In genomic region chr22:37953062-37953436, GRCh38 we compare ENCODE assay signal across 8 cellular contexts. TPM values are rescaled to one million over a fixed set of nuclear protein-coding genes. Genes with fewer than 3 reads are reported as not detected.
A peak's percentile ranks its signal among the peaks of the same experiment; 100 is the strongest.
DNase-seq lines count a peak whose midpoint lies in the region; ATAC-seq, FAIRE-seq and TF ChIP-seq lines count a peak whose summit lies in the region.

No MANE protein-coding gene starts in this region.

- peak overlapping the region; percentile 98 for H2AFZ ChIP-seq in keratinocyte (ENCODE audit: control insufficient read depth, low read length)

- H3K36me3 ChIP-seq in keratinocyte (ENCODE audit: control insufficient read depth in 2 of 2, extremely low read depth in 1 of 2, insufficient read depth in 2 of 2, low read length in 2 of 2) = peaks cover 11 to 12% of the 10 kb centered on the region in 2 experiments
- H3K36me3 ChIP-seq in stomach smooth muscle (ENCODE audit: control insufficient read depth in 2 of 2, insufficient read depth in 2 of 2, low read length in 2 of 2) = peaks cover 11 to 12% of the 10 kb centered on the region in 2 donors

- peaks cover 13% of the 10 kb centered on the region for H3K27me3 Mint-ChIP-seq in activated naive CD8-positive, alpha-beta T cell treated with anti-CD3 and anti-CD28 coated beads, Interleukin-2, amount 50 U/mL, for 24 hours

- peaks cover 15% of the 10 kb centered on the region for H3K4me1 ChIP-seq in keratinocyte (ENCODE audit: control insufficient read depth, extremely low read depth, insufficient read depth, low read length)
- peaks cover 20% of the 10 kb centered on the region for H3K4me1 ChIP-seq in stomach smooth muscle (ENCODE audit: control insufficient read depth, insufficient read depth, low read length)

- peak overlapping the region; percentile 81 for H3K4me3 ChIP-seq in GM12864 (ENCODE audit: low read depth, low read length)
- peak overlapping the region; percentile 92 to 100 (median 95) for H3K4me3 ChIP-seq in keratinocyte (ENCODE audit: control insufficient read depth in 2 of 3, extremely low read depth in 1 of 3, insufficient read depth in 2 of 3, low read depth in 1 of 3, low read length in 3 of 3)
- peak overlapping the region; percentile 98 to 99 for H3K4me3 ChIP-seq in stomach smooth muscle (ENCODE audit: low read length in 2 of 2)

- peaks cover 25% of the 10 kb centered on the region for H3K4me1 Mint-ChIP-seq in activated naive CD8-positive, alpha-beta T cell treated with anti-CD3 and anti-CD28 coated beads, Interleukin-2, amount 50 U/mL, for 24 hours

- peaks cover 24% of the 10 kb centered on the region for H3K36me3 Mint-ChIP-seq in activated naive CD8-positive, alpha-beta T cell treated with anti-CD3 and anti-CD28 coated beads, Interleukin-2, amount 50 U/mL, for 24 hours (ENCODE audit: low read depth)

- peaks cover 20% of the 10 kb centered on the region for H3K79me2 ChIP-seq in keratinocyte (ENCODE audit: control insufficient read depth, insufficient read depth, low read length)

- H3K9ac ChIP-seq in keratinocyte (ENCODE audit: control insufficient read depth, extremely low read depth, insufficient read depth, low read length) (peak overlapping the region; percentile 96), stomach smooth muscle (ENCODE audit: low read length in 2 of 2) (peak overlapping the region; percentile 93 to 97)

- no peak for FAIRE-seq in keratinocyte (lab: Jason Lieb, UNC)

- ATAC-seq in HG03060 (IDR thresholded peaks at IDR 0.05; ENCODE audit: low read depth, unreplicated experiment) = peak; percentile 31
- ATAC-seq in activated naive CD8-positive, alpha-beta T cell treated with anti-CD3 and anti-CD28 coated beads, Interleukin-2, amount 50 U/mL, for 24 hours = peak; percentile 51

- peak overlapping the region; percentile 95 for H3K4me3 Mint-ChIP-seq in activated naive CD8-positive, alpha-beta T cell treated with anti-CD3 and anti-CD28 coated beads, Interleukin-2, amount 50 U/mL, for 24 hours

- H3K27me3 ChIP-seq in keratinocyte (ENCODE audit: control insufficient read depth, extremely low read depth, insufficient read depth, low read length) (no peaks in the 10 kb centered on the region), stomach smooth muscle (ENCODE audit: control insufficient read depth in 1 of 2, insufficient read depth in 2 of 2, low read length in 2 of 2) (no peaks in the 10 kb centered on the region)

- H3K27ac Mint-ChIP-seq in activated naive CD8-positive, alpha-beta T cell treated with anti-CD3 and anti-CD28 coated beads, Interleukin-2, amount 50 U/mL, for 24 hours = peak overlapping the region; percentile 90

- H3K27ac ChIP-seq in keratinocyte (ENCODE audit: control insufficient read depth, insufficient read depth, low read length) (peak overlapping the region; percentile 83), stomach smooth muscle (ENCODE audit: low read length) (no peak overlapping the region)

- no peaks in the 10 kb centered on the region for H3K9me3 Mint-ChIP-seq in activated naive CD8-positive, alpha-beta T cell treated with anti-CD3 and anti-CD28 coated beads, Interleukin-2, amount 50 U/mL, for 24 hours

- H3K9me1 ChIP-seq in keratinocyte (ENCODE audit: control insufficient read depth, extremely low read depth, insufficient read depth, low read length) = peaks cover 4% of the 10 kb centered on the region

- DNase-seq in GM12864 (ENCODE audit: low read depth) (no peak), keratinocyte (ENCODE audit: low read depth, low spot score) (no peak), C1 segment of cervical spinal cord (lab: John Stamatoyannopoulos, UW) (no peak), NCI-H82 treated with DMSO at 0.1 percent for 48 hours (lab: John Stamatoyannopoulos, UW; ENCODE audit: unreplicated experiment) (no peak), GOT3 (lab: John Stamatoyannopoulos, UW) (no peak)
- peak; percentile 4 for DNase-seq in activated naive CD8-positive, alpha-beta T cell treated with anti-CD3 and anti-CD28 coated beads, Interleukin-2, amount 50 U/mL, for 24 hours

- TF ChIP-seq CTCF in GM12864 (IDR thresholded peaks at IDR 0.05; ENCODE audit: low read depth, low read length, missing control alignments) = no peak
- TF ChIP-seq CTCF in keratinocyte (optimal IDR thresholded peaks at IDR 0.05 in 1 of 3, IDR thresholded peaks at IDR 0.05 in 1 of 3, conservative IDR thresholded peaks at IDR 0.05 in 1 of 3; ENCODE audit: extremely low read depth in 1 of 3, insufficient read depth in 2 of 3, low read length in 3 of 3) = no peak

- no peaks in the 10 kb centered on the region for H4K20me1 ChIP-seq in keratinocyte (ENCODE audit: control insufficient read depth, extremely low read depth, insufficient read depth, low read length)

- H3K9me3 ChIP-seq in keratinocyte (ENCODE audit: control insufficient read depth, low read depth, low read length) (no peaks in the 10 kb centered on the region), stomach smooth muscle (ENCODE audit: control insufficient read depth in 2 of 2, low read length in 2 of 2) (no peaks in the 10 kb centered on the region)

- H3K4me2 ChIP-seq in keratinocyte (ENCODE audit: control insufficient read depth, extremely low read depth, insufficient read depth, low read depth, low read length) = peak overlapping the region; percentile 98

- dilution Hi-C loops in keratinocyte (cut with MboI; ENCODE audit: extremely low pct_ligation_motif_present, low sequenced_read_pairs) = no loop called here

RNA-seq across cellular contexts. Expression of gene C22orf23, which starts 0.4 kb away (rescaled TPM):
- polyA plus RNA-seq in keratinocyte = 0.10 TPM in 1 of 3 replicates, not detected in the others
- polyA plus RNA-seq in keratinocyte (2011; ENCODE audit: low read depth) = not detected
- not detected in 2 replicates for polyA plus RNA-seq in keratinocyte (2011; cell fraction: cytosol; rRNA removed)
- polyA plus RNA-seq in keratinocyte (2011; cell fraction: nucleus; rRNA removed) = not detected in 2 replicates
- polyA plus RNA-seq in keratinocyte (2012; ENCODE audit: low replicate concordance) = 1.1 and 1.3 TPM in 2 replicates
- not detected in 3 replicates for polyA minus RNA-seq in keratinocyte
- polyA minus RNA-seq in keratinocyte (2011; cell fraction: cytosol; rRNA and poly(A)+ RNA removed) = not detected
- not detected in 2 replicates for polyA minus RNA-seq in keratinocyte (2011; cell fraction: nucleus; rRNA and poly(A)+ RNA removed)

RNA-seq across cellular contexts. Expression of gene POLR2F, which starts 0.5 kb away (rescaled TPM):
- polyA plus RNA-seq in keratinocyte = 101 to 119 TPM (median 108 TPM) in 3 replicates
- 78.4 TPM for polyA plus RNA-seq in keratinocyte (2011; ENCODE audit: low read depth)
- polyA plus RNA-seq in keratinocyte (2011; cell fraction: cytosol; rRNA removed) = 112 and 167 TPM in 2 replicates
- polyA plus RNA-seq in keratinocyte (2011; cell fraction: nucleus; rRNA removed) = 53.2 and 59.8 TPM in 2 replicates
- polyA plus RNA-seq in keratinocyte (2012; ENCODE audit: low replicate concordance) = 87.7 and 141 TPM in 2 replicates
- 27.4 to 51.5 TPM (median 28.7 TPM) in 3 replicates for polyA minus RNA-seq in keratinocyte
- 52.4 TPM for polyA minus RNA-seq in keratinocyte (2011; cell fraction: cytosol; rRNA and poly(A)+ RNA removed)
- 6.4 and 10.0 TPM in 2 replicates for polyA minus RNA-seq in keratinocyte (2011; cell fraction: nucleus; rRNA and poly(A)+ RNA removed)

RNA-seq across cellular contexts. Expression of gene SOX10, which starts 31.3 kb away (rescaled TPM):
- polyA plus RNA-seq in keratinocyte = not detected in 3 replicates
- polyA plus RNA-seq in keratinocyte (2011; ENCODE audit: low read depth) = not detected
- polyA plus RNA-seq in keratinocyte (2011; cell fraction: cytosol; rRNA removed) = not detected in 2 replicates
- not detected in 2 replicates for polyA plus RNA-seq in keratinocyte (2011; cell fraction: nucleus; rRNA removed)
- 0.18 TPM in 1 of 2 replicates, not detected in the other for polyA plus RNA-seq in keratinocyte (2012; ENCODE audit: low replicate concordance)
- not detected in 3 replicates for polyA minus RNA-seq in keratinocyte
- polyA minus RNA-seq in keratinocyte (2011; cell fraction: cytosol; rRNA and poly(A)+ RNA removed) = not detected
- polyA minus RNA-seq in keratinocyte (2011; cell fraction: nucleus; rRNA and poly(A)+ RNA removed) = not detected in 2 replicates

RNA-seq across cellular contexts. Expression of gene MICALL1, which starts 47.0 kb away (rescaled TPM):
- polyA plus RNA-seq in keratinocyte = 42.8 to 108 TPM (median 65.0 TPM) in 3 replicates
- polyA plus RNA-seq in keratinocyte (2011; ENCODE audit: low read depth) = 129 TPM
- polyA plus RNA-seq in keratinocyte (2011; cell fraction: cytosol; rRNA removed) = 66.6 and 126 TPM in 2 replicates
- polyA plus RNA-seq in keratinocyte (2011; cell fraction: nucleus; rRNA removed) = 112 and 147 TPM in 2 replicates
- 95.6 and 125 TPM in 2 replicates for polyA plus RNA-seq in keratinocyte (2012; ENCODE audit: low replicate concordance)
- polyA minus RNA-seq in keratinocyte = 103 to 224 TPM (median 138 TPM) in 3 replicates
- 245 TPM for polyA minus RNA-seq in keratinocyte (2011; cell fraction: cytosol; rRNA and poly(A)+ RNA removed)
- polyA minus RNA-seq in keratinocyte (2011; cell fraction: nucleus; rRNA and poly(A)+ RNA removed) = 113 and 133 TPM in 2 replicates
